ENCODE assay signal across 10 cellular contexts in the genomic region with DNA sequence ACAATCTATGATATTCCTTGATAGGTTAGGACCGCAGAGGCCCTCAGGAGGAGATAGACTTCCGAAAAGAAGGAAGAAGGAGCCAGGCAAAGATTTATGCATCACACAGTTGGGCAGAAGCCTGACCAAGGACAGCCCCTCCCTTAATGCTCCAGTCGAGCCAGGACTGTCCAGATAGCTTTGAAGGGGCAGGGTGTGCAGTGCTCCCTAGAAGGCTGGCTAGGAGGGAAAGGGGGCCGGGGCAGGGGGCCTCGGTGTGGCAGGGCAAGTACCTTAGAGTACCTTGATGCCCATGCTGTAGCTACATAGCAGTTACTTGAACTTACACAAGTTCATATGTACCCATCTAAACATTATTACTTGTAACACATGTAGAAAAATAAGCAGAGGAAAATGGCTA.
"Had no signal": no experiment of that assay in that cellular context is flagged by ENCODE, and none has a peak within 500 bp of the region (broad histone marks: within the 10 kb centered on the region; RNA-seq: fewer than 3 reads in every experiment).

No MANE protein-coding gene starts in this region.

- H3K9me3 ChIP-seq: HAP-1 had no signal

- H3K27ac ChIP-seq: GM23248 had no signal

- H3K4me2 ChIP-seq: GM23338 had no signal

- H3K27ac Mint-ChIP-seq: GM23338, H9, HFFc6 had no signal

- DNase-seq: GM23248, H7, H9, HCEC 1CT, HFFc6 had no signal

- ATAC-seq: GM23338, HCT116 had no signal

- H3K9me3 Mint-ChIP-seq: GM23338 had no signal

- H3K4me3 Mint-ChIP-seq: GM23338, H9, HFFc6 had no signal

- H2AFZ ChIP-seq: GM23248, GM23338 had no signal

- H3K9ac ChIP-seq: GM23248 had no signal

- FAIRE-seq: H1, H54 had no signal

- H3K36me3 ChIP-seq: HAP-1 had no signal

- H3K4me1 Mint-ChIP-seq: GM23338, H9 had no signal

- H3K4me3 ChIP-seq: GM23248, GM23338, HAP-1 had no signal

- H3K4me1 ChIP-seq: HAP-1 had no signal
